ENCODE assay signal across 8 cellular contexts in genomic region chr1:211643324-211644212, GRCh38. TPM values are rescaled to one million over a fixed set of nuclear protein-coding genes. Genes with fewer than 3 reads are reported as not detected.
DNase-seq lines count a peak whose midpoint lies in the region; ATAC-seq lines count a peak whose summit lies in the region.

No MANE protein-coding gene starts in this region.

- peaks cover 1% of the 10 kb centered on the region for H3K27me3 Mint-ChIP-seq in activated naive CD8-positive, alpha-beta T cell treated with anti-CD3 and anti-CD28 coated beads, Interleukin-2, amount 50 U/mL, for 24 hours

- peak; percentile 33 for ATAC-seq in activated naive CD8-positive, alpha-beta T cell treated with anti-CD3 and anti-CD28 coated beads, Interleukin-2, amount 50 U/mL, for 24 hours
- ATAC-seq in left lobe of liver (peak; percentile 83), aorta (ENCODE audit: low FRiP score) (peak; percentile 78), GM18502 (IDR thresholded peaks at IDR 0.05; ENCODE audit: poor library complexity, unreplicated experiment) (no peak)

- DNase-seq in DMS79 (lab: John Stamatoyannopoulos, UW) (peak; percentile 75), NCI-H2196 treated with DMSO at 0.1 percent for 48 hours (lab: John Stamatoyannopoulos, UW; ENCODE audit: unreplicated experiment) (peak; percentile 68), left lobe of liver (ENCODE audit: low spot score) (peak; percentile 88), aorta (peak; percentile 83 to 87), middle frontal gyrus (ENCODE audit: extremely low spot score, low spot score) (no peak)
- DNase-seq in activated naive CD8-positive, alpha-beta T cell treated with anti-CD3 and anti-CD28 coated beads, Interleukin-2, amount 50 U/mL, for 24 hours: peak; percentile 14
- DNase-seq in effector CD4-positive, alpha-beta T cell: no peak

- peak overlapping the region; percentile 4 to 86 for H3K27ac ChIP-seq in aorta (ENCODE audit: low read depth in 1 of 2, low read length in 2 of 2)

- H3K4me3 Mint-ChIP-seq in activated naive CD8-positive, alpha-beta T cell treated with anti-CD3 and anti-CD28 coated beads, Interleukin-2, amount 50 U/mL, for 24 hours: no peak overlapping the region

- intact Hi-C loops in aorta (cut with DNase I): loop anchor here in 1 of 2 donors (2.0 kb wide), 1 partner anchor 65 kb away; the partner anchor contains the start of gene SLC30A1

- no peaks in the 10 kb centered on the region for H3K27me3 ChIP-seq in aorta (ENCODE audit: control insufficient read depth in 1 of 2, insufficient read depth in 2 of 2, low read length in 1 of 2)

- H3K9me3 ChIP-seq in aorta (ENCODE audit: control insufficient read depth, low read length): no peaks in the 10 kb centered on the region

- H3K36me3 Mint-ChIP-seq in activated naive CD8-positive, alpha-beta T cell treated with anti-CD3 and anti-CD28 coated beads, Interleukin-2, amount 50 U/mL, for 24 hours (ENCODE audit: low read depth): no peaks in the 10 kb centered on the region

- no peaks in the 10 kb centered on the region for H3K4me1 ChIP-seq in aorta (ENCODE audit: control insufficient read depth in 1 of 2, insufficient read depth in 2 of 2, low read length in 2 of 2)

- H3K4me1 Mint-ChIP-seq in activated naive CD8-positive, alpha-beta T cell treated with anti-CD3 and anti-CD28 coated beads, Interleukin-2, amount 50 U/mL, for 24 hours: peaks cover 11% of the 10 kb centered on the region

- H3K36me3 ChIP-seq in aorta (ENCODE audit: control insufficient read depth in 1 of 2, insufficient read depth in 2 of 2, low read length in 1 of 2): no peaks in the 10 kb centered on the region

- 23 to 26% methylated on average over 20 of the region's 20 CpGs for WGBS in aorta, 2 donors

- no peaks in the 10 kb centered on the region for H3K9me3 Mint-ChIP-seq in activated naive CD8-positive, alpha-beta T cell treated with anti-CD3 and anti-CD28 coated beads, Interleukin-2, amount 50 U/mL, for 24 hours

- H3K27ac Mint-ChIP-seq in activated naive CD8-positive, alpha-beta T cell treated with anti-CD3 and anti-CD28 coated beads, Interleukin-2, amount 50 U/mL, for 24 hours: no peak overlapping the region

- H3K4me3 ChIP-seq in aorta (ENCODE audit: low read length in 2 of 2): no peak overlapping the region

RNA-seq across cellular contexts. Expression of gene NEK2, which starts 31.9 kb away (rescaled TPM):
- total RNA-seq in left lobe of liver: 0.13 TPM
- 1 to 10 TPM in 1 of 2 donors, not detected in 1; 1.0 TPM for total RNA-seq in aorta
- polyA plus RNA-seq in aorta: 1 to 10 TPM in 1 of 2 donors, not detected in 1; 1.5 TPM

Comparison
In these comparisons a context has a peak if more than half of its experiments do, and no peak if none do; other contexts are left out.
1. DNase-seq: peak in DMS79 (single experiment), NCI-H2196 treated with DMSO at 0.1 percent for 48 hours (single experiment), activated naive CD8-positive, alpha-beta T cell treated with anti-CD3 and anti-CD28 coated beads, Interleukin-2, amount 50 U/mL, for 24 hours (single experiment), left lobe of liver (single experiment) and aorta (2 of 2); none in middle frontal gyrus (single experiment) and effector CD4-positive, alpha-beta T cell (single experiment).